Comparison of ENCODE assay signal across 13 cellular contexts in the genomic region with DNA sequence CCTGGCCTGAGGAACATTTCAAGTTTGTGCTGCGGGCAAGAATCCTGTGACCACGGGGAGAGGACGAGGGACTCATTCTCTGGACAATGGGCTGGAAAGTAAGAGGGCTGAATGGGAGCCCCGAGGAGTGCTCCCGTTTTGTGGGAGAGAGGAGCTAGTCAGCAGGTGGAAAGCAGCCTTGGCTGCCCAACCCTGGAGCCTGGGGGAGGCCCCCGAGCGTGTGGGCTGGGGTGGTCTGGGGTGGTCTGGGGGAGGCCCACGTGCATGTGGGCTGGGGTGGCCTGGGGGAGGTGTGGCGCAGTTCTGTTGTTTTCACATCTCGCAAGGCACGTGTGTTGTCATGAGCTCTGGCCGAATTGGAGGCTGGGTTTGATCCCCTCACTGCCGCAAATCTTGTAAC.
"Had no signal": no experiment of that assay in that cellular context is flagged by ENCODE, and none has a peak within 500 bp of the region (broad histone marks: within the 10 kb centered on the region; RNA-seq: fewer than 3 reads in every experiment).

No MANE protein-coding gene starts in this region.

- DNase-seq: activated CD4-positive, alpha-beta T cell treated with anti-CD3 and anti-CD28 coated beads for 48 hours; activated CD8-positive, alpha-beta memory T cell treated with anti-CD3 and anti-CD28 coated beads for 24 hours; activated naive CD4-positive, alpha-beta T cell treated with anti-CD3 and anti-CD28 coated beads for 36 hours; adrenal gland; cortex of kidney; effector memory CD4-positive, alpha-beta T cell; hippocampal formation; stimulated activated CD4-positive, alpha-beta T cell treated with anti-CD3 and anti-CD28 coated beads, Interleukin-4, amount 100 ng/mL, for 1 hour; stimulated activated CD8-positive, alpha-beta memory T cell treated with anti-CD3 and anti-CD28 coated beads, Interleukin-4, amount 100 ng/mL, for 48 hours had no signal

- H3K27me3 Mint-ChIP-seq: activated T-helper 17 cell treated with anti-CD3 and anti-CD28 coated beads, Interleukin-2, amount 50 U/mL, for 72 hours; stimulated activated naive CD8-positive, alpha-beta T cell treated with anti-CD3 and anti-CD28 coated beads, Interleukin-15, Interleukin-2, amounts not matched to agents 100 ng/mL and 50 ng/mL, for 24 hours had no signal

- H3K4me3 Mint-ChIP-seq: activated naive CD4-positive, alpha-beta T cell treated with anti-CD3 and anti-CD28 coated beads for 36 hours; activated T-helper 17 cell treated with anti-CD3 and anti-CD28 coated beads, Interleukin-2, amount 50 U/mL, for 72 hours; nephron; stimulated activated naive CD8-positive, alpha-beta T cell treated with anti-CD3 and anti-CD28 coated beads, Interleukin-15, Interleukin-2, amounts not matched to agents 100 ng/mL and 50 ng/mL, for 24 hours had no signal

- H3K27me3 ChIP-seq: adrenal gland had no signal

- H3K9me3 ChIP-seq: adrenal gland had no signal

- H3K4me3 ChIP-seq: adrenal gland, lung had no signal

- H3K9me3 Mint-ChIP-seq: activated naive CD4-positive, alpha-beta T cell treated with anti-CD3 and anti-CD28 coated beads for 36 hours; activated T-helper 17 cell treated with anti-CD3 and anti-CD28 coated beads, Interleukin-2, amount 50 U/mL, for 72 hours; nephron; stimulated activated naive CD8-positive, alpha-beta T cell treated with anti-CD3 and anti-CD28 coated beads, Interleukin-15, Interleukin-2, amounts not matched to agents 100 ng/mL and 50 ng/mL, for 24 hours had no signal

- ATAC-seq: activated T-helper 17 cell treated with anti-CD3 and anti-CD28 coated beads, Interleukin-2, amount 50 U/mL, for 72 hours had no signal

- H3K27ac Mint-ChIP-seq: activated naive CD4-positive, alpha-beta T cell treated with anti-CD3 and anti-CD28 coated beads for 36 hours; stimulated activated naive CD8-positive, alpha-beta T cell treated with anti-CD3 and anti-CD28 coated beads, Interleukin-15, Interleukin-2, amounts not matched to agents 100 ng/mL and 50 ng/mL, for 24 hours had no signal
